In the genomic region with DNA sequence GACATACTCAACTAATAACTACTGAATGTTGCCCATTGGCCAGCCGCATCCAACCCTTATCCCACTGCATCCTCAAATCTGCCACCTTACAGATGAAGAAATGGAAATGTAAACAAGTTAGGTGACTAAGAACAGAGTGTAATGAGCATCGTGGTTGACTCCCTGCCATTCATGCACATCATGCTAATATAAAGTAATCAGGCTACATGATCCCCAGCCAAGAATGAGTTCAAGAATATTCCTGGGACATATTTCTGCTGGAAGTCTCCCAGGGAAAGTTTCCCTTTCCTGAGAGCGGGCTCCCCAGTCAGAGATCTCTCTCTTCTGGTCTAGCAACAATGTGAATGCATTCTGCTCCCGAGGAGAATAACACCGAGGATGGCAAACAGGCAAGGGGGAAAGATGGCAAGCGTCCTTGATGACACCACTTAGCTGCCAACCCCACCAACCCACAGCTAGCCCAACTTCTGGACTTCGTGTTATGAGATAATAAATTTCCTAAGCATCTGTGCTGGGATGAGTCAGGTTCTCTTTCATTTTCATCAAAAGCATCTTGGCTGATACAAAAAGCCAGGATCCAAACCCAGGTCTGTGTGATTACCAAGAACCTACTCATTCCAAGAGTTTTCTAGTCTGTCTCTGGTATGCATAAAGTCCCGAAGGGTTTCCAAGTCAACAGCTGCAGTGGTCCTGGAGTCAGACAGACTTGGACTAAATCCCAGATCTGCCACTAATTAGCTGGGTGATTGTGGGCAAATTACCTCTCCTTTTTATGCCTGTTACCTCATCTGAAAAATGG, we compare ENCODE assay signal across 1 cellular context.
TF ChIP-seq lines count a peak whose summit lies in the region.

No MANE protein-coding gene starts in this region.

TF ChIP-seq in IMR-90, 13 proteins besides CTCF, POLR2A, EP300 and RAD21:
- TF ChIP-seq CHD1 (IDR thresholded peaks at IDR 0.05; ENCODE audit: low read depth, low read length): no peak
TF ChIP-seq in IMR-90: peak in this region for 0.
